ENCODE assay signal across 1 cellular context in the genomic region with DNA sequence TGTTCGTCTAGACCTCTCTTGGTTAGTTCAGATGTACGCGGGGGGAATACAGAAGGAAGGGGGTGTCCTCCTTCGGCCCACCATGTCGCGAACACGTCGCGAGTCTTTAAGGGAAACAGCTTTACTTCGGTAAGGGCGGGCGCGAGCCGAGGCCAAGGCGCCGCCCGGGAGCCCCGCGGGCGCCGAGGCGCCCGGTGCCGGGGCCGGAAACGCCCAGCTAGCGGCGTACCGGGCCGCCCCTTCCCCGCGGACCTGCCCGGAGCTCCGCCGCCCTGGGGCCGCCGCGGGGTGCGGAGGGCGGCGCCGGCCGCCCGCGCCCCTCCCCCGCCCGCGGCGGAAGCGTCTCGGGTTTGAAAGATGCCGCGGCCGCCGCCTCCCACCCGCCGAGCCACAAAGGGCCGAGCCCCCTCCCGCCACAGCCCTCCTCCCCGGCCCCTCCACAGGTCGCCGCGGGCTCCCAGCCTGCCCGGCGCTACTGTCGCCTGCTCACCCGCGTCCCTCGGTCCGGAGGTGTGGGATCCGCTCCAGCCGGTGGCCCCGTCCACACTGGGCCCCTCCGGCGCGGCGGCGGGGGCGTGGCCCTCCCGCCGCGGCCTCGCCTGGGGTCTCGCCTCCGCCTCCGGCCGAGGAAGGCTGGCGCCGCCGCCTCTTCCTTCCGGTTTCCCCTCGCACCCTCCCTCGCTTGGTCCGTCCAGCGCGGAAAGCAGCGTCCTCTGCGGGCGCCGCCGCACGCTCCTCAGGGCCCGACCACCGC.
TF ChIP-seq lines count a peak whose summit lies in the region.

A gene (minus strand): TSS at position 715 of the 754 bp plus-strand sequence. CDS start 12,156 bp downstream, outside the sequence.

TF ChIP-seq in K562, 482 proteins besides CTCF, POLR2A, EP300 and RAD21 (continued from another document and continues in another):
- TF ChIP-seq, protein P1, sequence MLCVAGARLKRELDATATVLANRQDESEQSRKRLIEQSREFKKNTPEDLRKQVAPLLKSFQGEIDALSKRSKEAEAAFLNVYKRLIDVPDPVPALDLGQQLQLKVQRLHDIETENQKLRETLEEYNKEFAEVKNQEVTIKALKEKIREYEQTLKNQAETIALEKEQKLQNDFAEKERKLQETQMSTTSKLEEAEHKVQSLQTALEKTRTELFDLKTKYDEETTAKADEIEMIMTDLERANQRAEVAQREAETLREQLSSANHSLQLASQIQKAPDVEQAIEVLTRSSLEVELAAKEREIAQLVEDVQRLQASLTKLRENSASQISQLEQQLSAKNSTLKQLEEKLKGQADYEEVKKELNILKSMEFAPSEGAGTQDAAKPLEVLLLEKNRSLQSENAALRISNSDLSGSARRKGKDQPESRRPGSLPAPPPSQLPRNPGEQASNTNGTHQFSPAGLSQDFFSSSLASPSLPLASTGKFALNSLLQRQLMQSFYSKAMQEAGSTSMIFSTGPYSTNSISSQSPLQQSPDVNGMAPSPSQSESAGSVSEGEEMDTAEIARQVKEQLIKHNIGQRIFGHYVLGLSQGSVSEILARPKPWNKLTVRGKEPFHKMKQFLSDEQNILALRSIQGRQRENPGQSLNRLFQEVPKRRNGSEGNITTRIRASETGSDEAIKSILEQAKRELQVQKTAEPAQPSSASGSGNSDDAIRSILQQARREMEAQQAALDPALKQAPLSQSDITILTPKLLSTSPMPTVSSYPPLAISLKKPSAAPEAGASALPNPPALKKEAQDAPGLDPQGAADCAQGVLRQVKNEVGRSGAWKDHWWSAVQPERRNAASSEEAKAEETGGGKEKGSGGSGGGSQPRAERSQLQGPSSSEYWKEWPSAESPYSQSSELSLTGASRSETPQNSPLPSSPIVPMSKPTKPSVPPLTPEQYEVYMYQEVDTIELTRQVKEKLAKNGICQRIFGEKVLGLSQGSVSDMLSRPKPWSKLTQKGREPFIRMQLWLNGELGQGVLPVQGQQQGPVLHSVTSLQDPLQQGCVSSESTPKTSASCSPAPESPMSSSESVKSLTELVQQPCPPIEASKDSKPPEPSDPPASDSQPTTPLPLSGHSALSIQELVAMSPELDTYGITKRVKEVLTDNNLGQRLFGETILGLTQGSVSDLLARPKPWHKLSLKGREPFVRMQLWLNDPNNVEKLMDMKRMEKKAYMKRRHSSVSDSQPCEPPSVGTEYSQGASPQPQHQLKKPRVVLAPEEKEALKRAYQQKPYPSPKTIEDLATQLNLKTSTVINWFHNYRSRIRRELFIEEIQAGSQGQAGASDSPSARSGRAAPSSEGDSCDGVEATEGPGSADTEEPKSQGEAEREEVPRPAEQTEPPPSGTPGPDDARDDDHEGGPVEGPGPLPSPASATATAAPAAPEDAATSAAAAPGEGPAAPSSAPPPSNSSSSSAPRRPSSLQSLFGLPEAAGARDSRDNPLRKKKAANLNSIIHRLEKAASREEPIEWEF (CRISPR knock-in tag; IDR thresholded peaks at IDR 0.05) = no peak
- TF ChIP-seq FOXA1 (IDR thresholded peaks at IDR 0.05; ENCODE audit: borderline replicate concordance) (no peak), NBN (IDR thresholded peaks at IDR 0.05; ENCODE audit: low read depth) (no peak), ZZZ3 (IDR thresholded peaks at IDR 0.05) (no peak), ZNF695 (CRISPR knock-in tag; IDR thresholded peaks at IDR 0.05) (no peak), TGIF2 (CRISPR knock-in tag; IDR thresholded peaks at IDR 0.05) (peak; percentile 66; the same call in 1 of the 2 replicates), ARHGAP35 (IDR thresholded peaks at IDR 0.05; ENCODE audit: partially characterized antibody) (no peak)
- TF ChIP-seq, protein P2, sequence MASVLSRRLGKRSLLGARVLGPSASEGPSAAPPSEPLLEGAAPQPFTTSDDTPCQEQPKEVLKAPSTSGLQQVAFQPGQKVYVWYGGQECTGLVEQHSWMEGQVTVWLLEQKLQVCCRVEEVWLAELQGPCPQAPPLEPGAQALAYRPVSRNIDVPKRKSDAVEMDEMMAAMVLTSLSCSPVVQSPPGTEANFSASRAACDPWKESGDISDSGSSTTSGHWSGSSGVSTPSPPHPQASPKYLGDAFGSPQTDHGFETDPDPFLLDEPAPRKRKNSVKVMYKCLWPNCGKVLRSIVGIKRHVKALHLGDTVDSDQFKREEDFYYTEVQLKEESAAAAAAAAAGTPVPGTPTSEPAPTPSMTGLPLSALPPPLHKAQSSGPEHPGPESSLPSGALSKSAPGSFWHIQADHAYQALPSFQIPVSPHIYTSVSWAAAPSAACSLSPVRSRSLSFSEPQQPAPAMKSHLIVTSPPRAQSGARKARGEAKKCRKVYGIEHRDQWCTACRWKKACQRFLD (CRISPR knock-in tag; IDR thresholded peaks at IDR 0.05) = no peak
- TF ChIP-seq, protein P3, sequence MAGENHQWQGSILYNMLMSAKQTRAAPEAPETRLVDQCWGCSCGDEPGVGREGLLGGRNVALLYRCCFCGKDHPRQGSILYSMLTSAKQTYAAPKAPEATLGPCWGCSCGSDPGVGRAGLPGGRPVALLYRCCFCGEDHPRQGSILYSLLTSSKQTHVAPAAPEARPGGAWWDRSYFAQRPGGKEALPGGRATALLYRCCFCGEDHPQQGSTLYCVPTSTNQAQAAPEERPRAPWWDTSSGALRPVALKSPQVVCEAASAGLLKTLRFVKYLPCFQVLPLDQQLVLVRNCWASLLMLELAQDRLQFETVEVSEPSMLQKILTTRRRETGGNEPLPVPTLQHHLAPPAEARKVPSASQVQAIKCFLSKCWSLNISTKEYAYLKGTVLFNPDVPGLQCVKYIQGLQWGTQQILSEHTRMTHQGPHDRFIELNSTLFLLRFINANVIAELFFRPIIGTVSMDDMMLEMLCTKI (IDR thresholded peaks at IDR 0.05; ENCODE audit: partially characterized antibody) = no peak
- TF ChIP-seq, protein P4, sequence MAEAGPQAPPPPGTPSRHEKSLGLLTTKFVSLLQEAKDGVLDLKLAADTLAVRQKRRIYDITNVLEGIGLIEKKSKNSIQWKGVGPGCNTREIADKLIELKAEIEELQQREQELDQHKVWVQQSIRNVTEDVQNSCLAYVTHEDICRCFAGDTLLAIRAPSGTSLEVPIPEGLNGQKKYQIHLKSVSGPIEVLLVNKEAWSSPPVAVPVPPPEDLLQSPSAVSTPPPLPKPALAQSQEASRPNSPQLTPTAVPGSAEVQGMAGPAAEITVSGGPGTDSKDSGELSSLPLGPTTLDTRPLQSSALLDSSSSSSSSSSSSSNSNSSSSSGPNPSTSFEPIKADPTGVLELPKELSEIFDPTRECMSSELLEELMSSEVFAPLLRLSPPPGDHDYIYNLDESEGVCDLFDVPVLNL (CRISPR knock-in tag; IDR thresholded peaks at IDR 0.05; ENCODE audit: low read depth) = no peak
- TF ChIP-seq, protein P5, sequence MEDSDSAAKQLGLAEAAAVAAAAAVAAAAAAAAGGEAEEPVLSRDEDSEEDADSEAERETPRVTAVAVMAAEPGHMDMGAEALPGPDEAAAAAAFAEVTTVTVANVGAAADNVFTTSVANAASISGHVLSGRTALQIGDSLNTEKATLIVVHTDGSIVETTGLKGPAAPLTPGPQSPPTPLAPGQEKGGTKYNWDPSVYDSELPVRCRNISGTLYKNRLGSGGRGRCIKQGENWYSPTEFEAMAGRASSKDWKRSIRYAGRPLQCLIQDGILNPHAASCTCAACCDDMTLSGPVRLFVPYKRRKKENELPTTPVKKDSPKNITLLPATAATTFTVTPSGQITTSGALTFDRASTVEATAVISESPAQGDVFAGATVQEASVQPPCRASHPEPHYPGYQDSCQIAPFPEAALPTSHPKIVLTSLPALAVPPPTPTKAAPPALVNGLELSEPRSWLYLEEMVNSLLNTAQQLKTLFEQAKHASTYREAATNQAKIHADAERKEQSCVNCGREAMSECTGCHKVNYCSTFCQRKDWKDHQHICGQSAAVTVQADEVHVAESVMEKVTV (CRISPR knock-in tag; IDR thresholded peaks at IDR 0.05) = no peak
- TF ChIP-seq, protein P6, sequence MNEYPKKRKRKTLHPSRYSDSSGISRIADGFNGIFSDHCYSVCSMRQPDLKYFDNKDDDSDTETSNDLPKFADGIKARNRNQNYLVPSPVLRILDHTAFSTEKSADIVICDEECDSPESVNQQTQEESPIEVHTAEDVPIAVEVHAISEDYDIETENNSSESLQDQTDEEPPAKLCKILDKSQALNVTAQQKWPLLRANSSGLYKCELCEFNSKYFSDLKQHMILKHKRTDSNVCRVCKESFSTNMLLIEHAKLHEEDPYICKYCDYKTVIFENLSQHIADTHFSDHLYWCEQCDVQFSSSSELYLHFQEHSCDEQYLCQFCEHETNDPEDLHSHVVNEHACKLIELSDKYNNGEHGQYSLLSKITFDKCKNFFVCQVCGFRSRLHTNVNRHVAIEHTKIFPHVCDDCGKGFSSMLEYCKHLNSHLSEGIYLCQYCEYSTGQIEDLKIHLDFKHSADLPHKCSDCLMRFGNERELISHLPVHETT (CRISPR knock-in tag; conservative IDR thresholded peaks at IDR 0.05 in 1 of 2, IDR thresholded peaks at IDR 0.05 in 1 of 2) = peak in 1 of 2 experiments; percentile 99; a peak in 2 of 4 replicates
- TF ChIP-seq, protein P7, sequence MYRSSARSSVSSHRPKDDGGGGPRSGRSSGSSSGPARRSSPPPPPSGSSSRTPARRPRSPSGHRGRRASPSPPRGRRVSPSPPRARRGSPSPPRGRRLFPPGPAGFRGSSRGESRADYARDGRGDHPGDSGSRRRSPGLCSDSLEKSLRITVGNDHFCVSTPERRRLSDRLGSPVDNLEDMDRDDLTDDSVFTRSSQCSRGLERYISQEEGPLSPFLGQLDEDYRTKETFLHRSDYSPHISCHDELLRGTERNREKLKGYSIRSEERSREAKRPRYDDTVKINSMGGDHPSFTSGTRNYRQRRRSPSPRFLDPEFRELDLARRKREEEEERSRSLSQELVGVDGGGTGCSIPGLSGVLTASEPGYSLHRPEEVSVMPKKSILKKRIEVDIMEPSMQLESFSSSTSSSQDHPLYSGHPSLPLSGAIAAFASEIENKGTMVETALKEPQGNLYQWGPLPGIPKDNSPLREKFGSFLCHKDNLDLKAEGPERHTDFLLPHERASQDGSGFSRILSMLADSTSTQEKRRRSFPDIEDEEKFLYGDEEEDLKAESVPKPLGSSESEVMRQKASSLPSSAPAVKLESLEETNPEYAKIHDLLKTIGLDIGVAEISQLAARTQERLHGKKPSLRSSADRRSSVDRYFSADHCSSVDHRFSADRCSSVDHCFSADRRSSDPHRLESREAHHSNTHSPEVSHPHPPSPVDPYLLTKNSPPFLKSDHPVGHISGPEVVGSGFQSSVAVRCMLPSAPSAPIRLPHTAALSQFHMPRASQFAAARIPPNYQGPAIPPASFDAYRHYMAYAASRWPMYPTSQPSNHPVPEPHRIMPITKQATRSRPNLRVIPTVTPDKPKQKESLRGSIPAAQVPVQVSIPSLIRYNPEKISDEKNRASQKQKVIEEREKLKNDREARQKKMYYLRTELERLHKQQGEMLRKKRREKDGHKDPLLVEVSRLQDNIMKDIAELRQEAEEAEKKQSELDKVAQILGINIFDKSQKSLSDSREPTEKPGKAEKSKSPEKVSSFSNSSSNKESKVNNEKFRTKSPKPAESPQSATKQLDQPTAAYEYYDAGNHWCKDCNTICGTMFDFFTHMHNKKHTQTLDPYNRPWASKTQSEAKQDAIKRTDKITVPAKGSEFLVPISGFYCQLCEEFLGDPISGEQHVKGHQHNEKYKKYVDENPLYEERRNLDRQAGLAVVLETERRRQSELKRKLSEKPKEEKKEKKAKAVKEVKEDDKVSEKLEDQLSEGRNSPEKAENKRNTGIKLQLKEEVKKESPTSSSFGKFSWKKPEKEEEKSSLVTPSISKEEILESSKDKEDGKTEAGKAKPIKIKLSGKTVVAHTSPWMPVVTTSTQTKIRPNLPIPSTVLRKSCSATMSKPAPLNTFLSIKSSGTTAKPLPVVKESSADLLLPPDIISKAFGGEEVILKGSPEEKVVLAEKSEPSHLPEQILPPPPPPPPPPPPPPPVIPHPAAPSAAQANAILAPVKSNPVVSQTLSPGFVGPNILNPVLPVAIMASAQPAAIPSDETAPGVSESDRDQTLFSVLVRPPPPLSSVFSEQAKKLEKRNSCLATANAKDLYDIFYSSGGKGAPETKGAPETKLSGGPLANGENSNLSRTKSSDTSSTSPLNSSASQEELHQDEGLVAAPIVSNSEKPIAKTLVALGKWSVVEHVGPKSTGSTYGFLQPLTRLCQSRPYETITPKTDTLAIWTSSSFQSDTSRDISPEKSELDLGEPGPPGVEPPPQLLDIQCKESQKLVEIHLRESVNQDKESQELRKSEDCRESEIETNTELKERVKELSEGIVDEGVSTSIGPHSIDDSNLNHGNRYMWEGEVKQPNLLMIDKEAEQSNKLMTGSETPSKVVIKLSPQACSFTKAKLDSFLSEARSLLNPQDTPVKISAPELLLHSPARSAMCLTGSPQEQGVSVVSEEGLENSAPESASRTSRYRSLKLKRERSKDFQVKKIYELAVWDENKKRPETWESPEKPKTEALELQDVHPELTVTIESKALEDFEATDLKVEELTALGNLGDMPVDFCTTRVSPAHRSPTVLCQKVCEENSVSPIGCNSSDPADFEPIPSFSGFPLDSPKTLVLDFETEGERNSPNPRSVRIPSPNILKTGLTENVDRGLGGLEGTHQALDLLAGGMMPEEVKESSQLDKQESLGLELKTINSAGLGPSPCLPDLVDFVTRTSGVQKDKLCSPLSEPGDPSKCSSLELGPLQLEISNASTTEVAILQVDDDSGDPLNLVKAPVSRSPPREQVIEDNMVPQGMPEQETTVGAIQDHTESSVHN (IDR thresholded peaks at IDR 0.05; ENCODE audit: borderline replicate concordance in 1 of 2, low read depth in 1 of 2) = no peak
- TF ChIP-seq, protein P8, sequence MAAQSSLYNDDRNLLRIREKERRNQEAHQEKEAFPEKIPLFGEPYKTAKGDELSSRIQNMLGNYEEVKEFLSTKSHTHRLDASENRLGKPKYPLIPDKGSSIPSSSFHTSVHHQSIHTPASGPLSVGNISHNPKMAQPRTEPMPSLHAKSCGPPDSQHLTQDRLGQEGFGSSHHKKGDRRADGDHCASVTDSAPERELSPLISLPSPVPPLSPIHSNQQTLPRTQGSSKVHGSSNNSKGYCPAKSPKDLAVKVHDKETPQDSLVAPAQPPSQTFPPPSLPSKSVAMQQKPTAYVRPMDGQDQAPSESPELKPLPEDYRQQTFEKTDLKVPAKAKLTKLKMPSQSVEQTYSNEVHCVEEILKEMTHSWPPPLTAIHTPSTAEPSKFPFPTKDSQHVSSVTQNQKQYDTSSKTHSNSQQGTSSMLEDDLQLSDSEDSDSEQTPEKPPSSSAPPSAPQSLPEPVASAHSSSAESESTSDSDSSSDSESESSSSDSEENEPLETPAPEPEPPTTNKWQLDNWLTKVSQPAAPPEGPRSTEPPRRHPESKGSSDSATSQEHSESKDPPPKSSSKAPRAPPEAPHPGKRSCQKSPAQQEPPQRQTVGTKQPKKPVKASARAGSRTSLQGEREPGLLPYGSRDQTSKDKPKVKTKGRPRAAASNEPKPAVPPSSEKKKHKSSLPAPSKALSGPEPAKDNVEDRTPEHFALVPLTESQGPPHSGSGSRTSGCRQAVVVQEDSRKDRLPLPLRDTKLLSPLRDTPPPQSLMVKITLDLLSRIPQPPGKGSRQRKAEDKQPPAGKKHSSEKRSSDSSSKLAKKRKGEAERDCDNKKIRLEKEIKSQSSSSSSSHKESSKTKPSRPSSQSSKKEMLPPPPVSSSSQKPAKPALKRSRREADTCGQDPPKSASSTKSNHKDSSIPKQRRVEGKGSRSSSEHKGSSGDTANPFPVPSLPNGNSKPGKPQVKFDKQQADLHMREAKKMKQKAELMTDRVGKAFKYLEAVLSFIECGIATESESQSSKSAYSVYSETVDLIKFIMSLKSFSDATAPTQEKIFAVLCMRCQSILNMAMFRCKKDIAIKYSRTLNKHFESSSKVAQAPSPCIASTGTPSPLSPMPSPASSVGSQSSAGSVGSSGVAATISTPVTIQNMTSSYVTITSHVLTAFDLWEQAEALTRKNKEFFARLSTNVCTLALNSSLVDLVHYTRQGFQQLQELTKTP (IDR thresholded peaks at IDR 0.05; ENCODE audit: low read depth in 1 of 2, partially characterized antibody in 2 of 2) = no peak
